Comparison of ENCODE assay signal across 23 cellular contexts in the genomic region with DNA sequence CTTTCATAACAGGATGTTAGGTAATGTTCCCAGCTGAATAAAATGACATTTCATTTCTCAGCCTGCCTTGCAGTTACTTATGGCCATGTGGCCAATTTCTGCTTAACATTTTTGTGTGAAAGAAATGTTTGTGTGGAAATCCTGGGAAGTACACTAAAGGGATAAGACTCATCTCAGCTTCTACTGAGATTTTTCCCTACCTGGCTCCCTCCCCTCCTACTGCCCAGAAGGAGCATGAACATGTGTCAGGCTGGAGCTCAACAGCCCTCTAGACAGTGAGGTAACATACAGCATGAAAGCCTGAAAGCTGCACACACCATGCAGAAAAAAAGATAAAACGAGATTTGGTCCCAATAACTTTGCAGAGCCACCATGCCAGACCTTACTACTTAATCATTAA.
DNase-seq lines count a peak whose midpoint lies in the region; ATAC-seq and TF ChIP-seq lines count a peak whose summit lies in the region.
"Had no signal": no experiment of that assay in that cellular context is flagged by ENCODE, and none has a peak within 500 bp of the region (broad histone marks: within the 10 kb centered on the region; RNA-seq: fewer than 3 reads in every experiment).

No MANE protein-coding gene starts in this region.

- H3K4me3 ChIP-seq in left ventricle myocardium inferior (no peak overlapping the region), gastroesophageal sphincter (no peak overlapping the region), aorta (ENCODE audit: low read length in 2 of 2) (no peak overlapping the region)
- H3K4me3 ChIP-seq: BLaER1, GM12878 had no signal

- H3K4me1 ChIP-seq in left ventricle myocardium inferior (no peaks in the 10 kb centered on the region), gastroesophageal sphincter (no peaks in the 10 kb centered on the region), aorta (ENCODE audit: control insufficient read depth in 1 of 2, insufficient read depth in 2 of 2, low read length in 2 of 2) (no peaks in the 10 kb centered on the region)
- H3K4me1 ChIP-seq: BE2C, BLaER1 had no signal

- H3K9me3 ChIP-seq in left ventricle myocardium inferior (replicated peaks) (peaks cover 14% of the 10 kb centered on the region), gastroesophageal sphincter (no peaks in the 10 kb centered on the region), aorta (ENCODE audit: control insufficient read depth, low read length) (peaks cover 1% of the 10 kb centered on the region)
- H3K9me3 ChIP-seq: BE2C, BLaER1 had no signal

- no peak for TF ChIP-seq POLR2A in gastroesophageal sphincter (IDR thresholded peaks at IDR 0.05)

- H3K27ac ChIP-seq in left ventricle myocardium inferior (replicated peaks) (no peak overlapping the region), gastroesophageal sphincter (no peak overlapping the region), aorta (ENCODE audit: low read depth in 1 of 2, low read length in 2 of 2) (no peak overlapping the region)
- H3K27ac ChIP-seq: BLaER1 had no signal

- WGBS in gastroesophageal sphincter (ENCODE audit: low coverage in 1 of 2), 2 donors = 62 to 67% methylated on average over 1 of the region's 1 CpG
- 79 to 89% methylated on average over 1 of the region's 1 CpG for WGBS in aorta, 2 donors

- no peaks in the 10 kb centered on the region for H3K27me3 ChIP-seq in left ventricle myocardium inferior (ENCODE audit: low read depth)
- H3K27me3 ChIP-seq in gastroesophageal sphincter = no peaks in the 10 kb centered on the region
- H3K27me3 ChIP-seq in aorta (ENCODE audit: control insufficient read depth in 1 of 2, insufficient read depth in 2 of 2, low read length in 1 of 2) = no peaks in the 10 kb centered on the region
- H3K27me3 ChIP-seq: BE2C, BLaER1 had no signal

- ATAC-seq in Right ventricle myocardium superior (ENCODE audit: poor library complexity) = peak; percentile 27
- peak; percentile 43 for ATAC-seq in gastroesophageal sphincter
- ATAC-seq in aorta (ENCODE audit: low FRiP score) = peak; percentile 41
- ATAC-seq in HG02588 (IDR thresholded peaks at IDR 0.05; ENCODE audit: unreplicated experiment) = no peak
- ATAC-seq: GM12878 had no signal

- H3K36me3 ChIP-seq in left ventricle myocardium inferior = no peaks in the 10 kb centered on the region
- no peaks in the 10 kb centered on the region for H3K36me3 ChIP-seq in gastroesophageal sphincter
- no peaks in the 10 kb centered on the region for H3K36me3 ChIP-seq in aorta (ENCODE audit: control insufficient read depth in 1 of 2, insufficient read depth in 2 of 2, low read length in 1 of 2)
- H3K36me3 ChIP-seq: BE2C, BLaER1 had no signal

- no peak for DNase-seq in Right ventricle myocardium superior
- DNase-seq in left ventricle myocardium inferior = no peak
- DNase-seq in aorta = no peak
- DNase-seq in HEK293T (ENCODE audit: extremely low spot score) = no peak
- DNase-seq: 8988T; ACHN; BE2C; C1 segment of cervical spinal cord; CD4-positive, alpha-beta memory T cell; CD4-positive, CD25-positive, alpha-beta regulatory T cell; CD8-positive, alpha-beta memory T cell; COR-L47; DMS 273 treated with DMSO at 0.1 percent for 48 hours; DMS153; DMS53; DMS79; DND-41; EL; GDM1 had no signal

- POLR2A ChIA-PET in HEK293T (lab: Yijun Ruan, JAX) = no interaction called here

- intact Hi-C loops in Right ventricle myocardium superior (cut with DNase I) (no loop called here), left ventricle myocardium inferior (cut with micrococcal nuclease) (no loop called here), aorta (cut with DNase I) (no loop called here)

- CTCF ChIA-PET in HEK293T (lab: Yijun Ruan, JAX) = no interaction called here

- no peak for TF ChIP-seq EP300 in gastroesophageal sphincter (IDR thresholded peaks at IDR 0.05)

- TF ChIP-seq CTCF in left ventricle myocardium inferior (IDR thresholded peaks at IDR 0.05; ENCODE audit: borderline replicate concordance) = no peak
- no peak for TF ChIP-seq CTCF in gastroesophageal sphincter (IDR thresholded peaks at IDR 0.05)

TF ChIP-seq in HEK293T, 16 proteins besides CTCF, POLR2A, EP300 and RAD21:
- no peak for TF ChIP-seq PKNOX1 (IDR thresholded peaks at IDR 0.05)
- no peak for TF ChIP-seq HDGF (IDR thresholded peaks at IDR 0.05; ENCODE audit: borderline replicate concordance)
- no peak for TF ChIP-seq ARNT (IDR thresholded peaks at IDR 0.05)
- no peak for TF ChIP-seq L3MBTL2 (conservative IDR thresholded peaks at IDR 0.05)
- TF ChIP-seq SUZ12 (IDR thresholded peaks at IDR 0.05) = no peak
